Comparison of ENCODE assay signal across 9 cellular contexts in the genomic region with DNA sequence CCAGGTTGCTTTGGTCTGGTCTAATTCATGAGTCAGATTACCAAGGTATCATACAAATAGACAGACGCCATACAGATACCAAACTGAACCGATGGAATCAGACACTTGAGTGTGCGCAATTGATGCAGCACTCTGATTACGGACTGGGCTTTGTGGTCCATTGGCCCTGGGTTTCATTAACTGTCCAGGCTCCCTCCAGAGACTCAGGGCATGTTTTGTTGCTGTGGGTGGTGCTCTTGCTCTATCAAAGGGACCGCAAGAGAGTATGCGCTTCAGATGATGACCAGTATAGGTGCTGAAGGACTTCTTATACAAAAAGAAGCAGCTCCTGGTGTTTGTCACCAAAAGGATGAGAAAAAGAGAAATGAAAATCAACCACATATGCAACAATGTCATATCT. TPM values are rescaled to one million over a fixed set of nuclear protein-coding genes. Genes with fewer than 3 reads are reported as not detected.
DNase-seq lines count a peak whose midpoint lies in the region; ATAC-seq, FAIRE-seq and TF ChIP-seq lines count a peak whose summit lies in the region.
"Had no signal": no experiment of that assay in that cellular context is flagged by ENCODE, and none has a peak within 500 bp of the region (broad histone marks: within the 10 kb centered on the region; RNA-seq: fewer than 3 reads in every experiment).

No MANE protein-coding gene starts in this region.

- H3K36me3 ChIP-seq in A673 (ENCODE audit: insufficient read depth, low read length, poor library complexity, severe bottlenecking) (no peaks in the 10 kb centered on the region), small intestine (ENCODE audit: control insufficient read depth in 2 of 2, insufficient read depth in 2 of 2, low read length in 2 of 2) (no peaks in the 10 kb centered on the region)
- H3K36me3 ChIP-seq: heart left ventricle had no signal

- H3K9me3 ChIP-seq in A673 (ENCODE audit: low read depth, low read length, poor library complexity, severe bottlenecking): no peaks in the 10 kb centered on the region
- no peaks in the 10 kb centered on the region for H3K9me3 ChIP-seq in small intestine (ENCODE audit: control insufficient read depth, low read depth)

- peak; percentile 20 for ATAC-seq in GM18909 (IDR thresholded peaks at IDR 0.05; ENCODE audit: poor library complexity, unreplicated experiment)

- H3K27ac ChIP-seq in A673 (ENCODE audit: low read depth, low read length, poor library complexity, severe bottlenecking) (no peak overlapping the region), small intestine (ENCODE audit: low read depth in 1 of 2, low read length in 1 of 2) (no peak overlapping the region)

- POLR2A ChIA-PET in A673 (lab: Charles Lee; ENCODE audit: low non-redundant PET): no interaction called here

- no peak for FAIRE-seq in small intestine (lab: Jason Lieb, UNC)

- no peaks in the 10 kb centered on the region for H3K4me1 ChIP-seq in A673 (ENCODE audit: insufficient read depth, low read length, poor library complexity, severe bottlenecking)
- H3K4me1 ChIP-seq in small intestine (ENCODE audit: control insufficient read depth in 2 of 2, insufficient read depth in 1 of 2, low read depth in 1 of 2, low read length in 1 of 2): no peaks in the 10 kb centered on the region

- 91 to 95% (median 93%) methylated on average over 6 of the region's 6 CpGs for WGBS in small intestine, 3 donors

- intact Hi-C loops in A673 (cut with micrococcal nuclease; ENCODE audit: unreplicated experiment): loop anchor here (1.0 to 10.0 kb wide), 4 partner anchors 568 to 1002 kb away; a partner anchor contains a TSS

- DNase-seq in D341Med (ENCODE audit: low spot score) (peak; percentile 29), NCI-H146 (lab: John Stamatoyannopoulos, UW) (peak; percentile 18), dermis blood vessel endothelial cell (peak; percentile 17), A673 (ENCODE audit: low spot score) (no peak), small intestine (no peak), H4 (ENCODE audit: low spot score) (no peak)
- no peak for DNase-seq in stimulated activated CD4-positive, alpha-beta T cell treated with anti-CD3 and anti-CD28 coated beads, Interleukin-2, amount 100 ng/mL, for 24 hours

- CTCF ChIA-PET in A673 (lab: Charles Lee): interaction anchor here (0.9 to 1.7 kb wide), 3 partner anchors 34 to 569 kb away, joined by 4 to 12 read pairs (median 8); no protein-coding TSS in a partner anchor

- no peak for TF ChIP-seq CTCF in A673 (conservative IDR thresholded peaks at IDR 0.05; ENCODE audit: low read depth, low read length)

- H3K27me3 ChIP-seq in A673 (replicated peaks; ENCODE audit: insufficient read depth, low read depth, low read length, poor library complexity) (no peaks in the 10 kb centered on the region), small intestine (ENCODE audit: control insufficient read depth in 2 of 2, insufficient read depth in 2 of 2, low read length in 2 of 2) (no peaks in the 10 kb centered on the region)
- H3K27me3 ChIP-seq: heart left ventricle had no signal

- H3K4me3 ChIP-seq in A673 (ENCODE audit: low read depth, low read length, poor library complexity, severe bottlenecking) (no peak overlapping the region), small intestine (ENCODE audit: low read depth in 1 of 2, low read length in 2 of 2) (no peak overlapping the region)
- H3K4me3 ChIP-seq: heart left ventricle had no signal

- no TSS peak for BruUV-seq in A673 (replicated peaks; lab: Mats Ljungman, UMichigan)

RNA-seq across cellular contexts. Expression of a gene that starts 36.9 kb away (rescaled TPM):
- total RNA-seq in dermis blood vessel endothelial cell (1.2 and 3.2 TPM in 2 replicates), A673 (2021) (not detected in 2 replicates)
- under 1 TPM in 1 of 3 donors, not detected in 2; 0.10 TPM for polyA plus RNA-seq in small intestine
- total RNA-seq in H4 (2014; rRNA removed; shearing (Covaris generic)): 0.45 and 1.2 TPM in 2 replicates
- polyA plus RNA-seq: heart left ventricle had no signal

Comparison
In these comparisons a context has a peak if more than half of its experiments do, and no peak if none do; other contexts are left out.
1. DNase-seq: peak in D341Med (single experiment), NCI-H146 (single experiment) and dermis blood vessel endothelial cell (single experiment); none in stimulated activated CD4-positive, alpha-beta T cell treated with anti-CD3 and anti-CD28 coated beads, Interleukin-2, amount 100 ng/mL, for 24 hours (0 of 2), A673 (single experiment), small intestine (single experiment) and H4 (single experiment).